Comparison of ENCODE assay signal across 16 cellular contexts in the genomic region with DNA sequence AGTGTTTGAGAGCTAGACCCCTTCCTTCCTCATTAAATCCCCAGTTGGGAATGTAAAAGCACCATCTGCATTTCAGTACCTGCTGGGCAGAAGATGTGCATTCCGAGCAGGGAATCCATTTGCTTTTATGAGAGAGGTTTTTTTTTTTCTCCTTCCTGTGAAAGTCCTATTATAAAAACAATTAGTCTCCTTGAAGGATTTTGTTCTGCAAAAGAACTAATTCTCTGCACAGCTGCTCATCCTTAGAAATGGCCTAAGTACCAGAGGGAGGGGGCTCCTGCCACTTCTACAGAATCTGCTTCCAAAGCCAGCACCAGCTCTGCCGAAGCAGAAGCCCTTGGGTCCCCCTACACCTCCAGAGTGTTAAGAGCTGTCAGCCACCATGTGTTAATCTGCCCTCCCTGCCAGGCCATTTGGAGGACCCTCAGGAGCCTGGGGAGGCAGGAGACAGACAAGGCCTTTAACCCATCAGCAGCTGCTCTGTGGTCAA. TPM values are rescaled to one million over a fixed set of nuclear protein-coding genes. Genes with fewer than 3 reads are reported as not detected.
A peak's percentile ranks its signal among the peaks of the same experiment; 100 is the strongest.
DNase-seq lines count a peak whose midpoint lies in the region; ATAC-seq and TF ChIP-seq lines count a peak whose summit lies in the region.
"Had no signal": no experiment of that assay in that cellular context is flagged by ENCODE, and none has a peak within 500 bp of the region (broad histone marks: within the 10 kb centered on the region; RNA-seq: fewer than 3 reads in every experiment).

No MANE protein-coding gene starts in this region.

- no peak overlapping the region for H3K27ac ChIP-seq in WERI-Rb-1
- no peak overlapping the region for H3K27ac ChIP-seq in right atrium auricular region
- H3K27ac ChIP-seq: Peyer's patch had no signal

- H3K4me1 ChIP-seq in right atrium auricular region, result no peaks in the 10 kb centered on the region
- H3K4me1 ChIP-seq: Peyer's patch had no signal

- ATAC-seq in HG02885 (IDR thresholded peaks at IDR 0.05; ENCODE audit: poor library complexity, unreplicated experiment), result no peak

- H3K27me3 ChIP-seq in WERI-Rb-1 (ENCODE audit: insufficient read depth, low read depth, severe bottlenecking) (no peaks in the 10 kb centered on the region), right atrium auricular region (no peaks in the 10 kb centered on the region)
- H3K27me3 ChIP-seq: Peyer's patch had no signal

- no peaks in the 10 kb centered on the region for H3K9me3 ChIP-seq in WERI-Rb-1 (ENCODE audit: severe bottlenecking)
- H3K9me3 ChIP-seq in right atrium auricular region, result no peaks in the 10 kb centered on the region
- H3K9me3 ChIP-seq: Peyer's patch had no signal

- H3K4me3 ChIP-seq in WERI-Rb-1 (ENCODE audit: low read depth, low read length) (no peak overlapping the region), right atrium auricular region (no peak overlapping the region)
- H3K4me3 ChIP-seq: Peyer's patch had no signal

- peak; percentile 15 for DNase-seq in NCI-H2227 (lab: John Stamatoyannopoulos, UW; ENCODE audit: unreplicated experiment)
- no peak for DNase-seq in NCI-H2227 treated with DMSO at 0.1 percent for 48 hours (lab: John Stamatoyannopoulos, UW)
- DNase-seq in WERI-Rb-1, result peak; percentile 37
- DNase-seq in iPS DF 4.7 (ENCODE audit: extremely low read depth, low spot score), result peak; percentile 87
- no peak for DNase-seq in OCI-M1 (lab: John Stamatoyannopoulos, UW)
- DNase-seq in right atrium auricular region (ENCODE audit: low spot score), result no peak
- DNase-seq in NCI-H2196 treated with DMSO at 0.1 percent for 48 hours (lab: John Stamatoyannopoulos, UW; ENCODE audit: unreplicated experiment), result no peak
- DNase-seq: 8988T, C1 segment of cervical spinal cord, Kasumi-1, NCI-H1105 treated with DMSO at 0.1 percent for 48 hours, NCI-H1930, NCI-H226, Peyer's patch, SHP77 had no signal

- TF ChIP-seq CTCF in WERI-Rb-1 (IDR thresholded peaks at IDR 0.05; ENCODE audit: low read depth, low read length), result no peak
- no peak for TF ChIP-seq CTCF in right atrium auricular region (IDR thresholded peaks at IDR 0.05)

- H3K36me3 ChIP-seq in WERI-Rb-1 (no peaks in the 10 kb centered on the region), right atrium auricular region (no peaks in the 10 kb centered on the region)
- H3K36me3 ChIP-seq: Peyer's patch had no signal

RNA-seq across cellular contexts. Expression of a gene that starts 36.4 kb away (rescaled TPM):
- not detected for total RNA-seq in right atrium auricular region
- total RNA-seq: Peyer's patch had no signal

Comparison
In these comparisons a context has a peak if more than half of its experiments do, and no peak if none do; other contexts are left out.
1. DNase-seq: peak in NCI-H2227 (single experiment), WERI-Rb-1 (single experiment) and iPS DF 4.7 (single experiment); none in NCI-H2227 treated with DMSO at 0.1 percent for 48 hours (single experiment), OCI-M1 (single experiment), right atrium auricular region (single experiment) and NCI-H2196 treated with DMSO at 0.1 percent for 48 hours (single experiment).